ENCODE assay signal across 9 cellular contexts in genomic region chr9:125409637-125410521, GRCh38.
DNase-seq lines count a peak whose midpoint lies in the region; ATAC-seq, FAIRE-seq and TF ChIP-seq lines count a peak whose summit lies in the region.
"Had no signal": no experiment of that assay in that cellular context is flagged by ENCODE, and none has a peak within 500 bp of the region (broad histone marks: within the 10 kb centered on the region; RNA-seq: fewer than 3 reads in every experiment).

No MANE protein-coding gene starts in this region.

- no peak for TF ChIP-seq POLR2A in A549 (IDR thresholded peaks at IDR 0.05; ENCODE audit: low read length)

- WGBS in A549 (ENCODE audit: missing lambda C conversion rate) = 90% methylated on average over 10 of the region's 13 CpGs

- TF ChIP-seq RAD21 in A549 (conservative IDR thresholded peaks at IDR 0.05 in 1 of 2, IDR thresholded peaks at IDR 0.05 in 1 of 2) = no peak

- H3K4me1 ChIP-seq in A549 = 0 out of 3 replicates have a peak, but pooled peaks cover 4% of the 10 kb centered on the region
- H3K4me1 ChIP-seq: parathyroid adenoma had no signal

- TF ChIP-seq CTCF in A549 (IDR thresholded peaks at IDR 0.05) = no peak

- H3K4me3 Mint-ChIP-seq in natural killer cell treated with Interleukin-12 subunit alpha and Interleukin-12 subunit beta and Interleukin-15 and Interleukin-18, amount 100 ng/mL, for 72 hours = peak overlapping the region; percentile 72

- H3K4me2 ChIP-seq in A549 = no peak overlapping the region

- H3K9me3 Mint-ChIP-seq in activated naive CD4-positive, alpha-beta T cell treated with anti-CD3 and anti-CD28 coated beads, Interleukin-2, amount 50 U/mL, for 72 hours = peaks cover 0 to 6% of the 10 kb centered on the region in 2 donors
- H3K9me3 Mint-ChIP-seq in natural killer cell treated with Interleukin-12 subunit alpha and Interleukin-12 subunit beta and Interleukin-15 and Interleukin-18, amount 100 ng/mL, for 72 hours = no peaks in the 10 kb centered on the region

- H3K27ac ChIP-seq in A549 = no peak overlapping the region
- H3K27ac ChIP-seq: parathyroid adenoma had no signal

- no peak overlapping the region for H3K4me3 ChIP-seq in A549

- peak in 1 of 2 experiments; percentile 42; a peak in 3 of 6 replicates for ATAC-seq in A549
- ATAC-seq in activated naive CD4-positive, alpha-beta T cell treated with anti-CD3 and anti-CD28 coated beads, Interleukin-2, amount 50 U/mL, for 72 hours = peak; percentile 50 to 75
- peak; percentile 37 for ATAC-seq in natural killer cell treated with Interleukin-12 subunit alpha and Interleukin-12 subunit beta and Interleukin-15 and Interleukin-18, amount 100 ng/mL, for 72 hours
- ATAC-seq in GM21381 (IDR thresholded peaks at IDR 0.05; ENCODE audit: unreplicated experiment) = no peak
- no peak for ATAC-seq in GM21526 (IDR thresholded peaks at IDR 0.05; ENCODE audit: low FRiP score, unreplicated experiment)
- no peak for ATAC-seq in HG03442 (IDR thresholded peaks at IDR 0.05; ENCODE audit: unreplicated experiment)

- CTCF ChIA-PET in A549 (lab: Yijun Ruan, JAX) = interaction anchor here (1.7 to 4.2 kb wide), 3 partner anchors 820 to 1082 kb away, joined by 4 to 97 read pairs (median 32); no protein-coding TSS in a partner anchor

- H3K27me3 Mint-ChIP-seq in natural killer cell treated with Interleukin-12 subunit alpha and Interleukin-12 subunit beta and Interleukin-15 and Interleukin-18, amount 100 ng/mL, for 72 hours = peaks cover 17 to 32% of the 10 kb centered on the region in 2 donors

- no peaks in the 10 kb centered on the region for H3K9me3 ChIP-seq in A549

- FAIRE-seq in A549 (lab: Jason Lieb, UNC) = no peak

- peak; percentile 81 to 86 for DNase-seq in A549 (ENCODE audit: low read depth in 1 of 2, low spot score in 1 of 2)
- DNase-seq in GM03348 (ENCODE audit: low spot score) = peak; percentile 59
- DNase-seq in NCI-H510A (lab: John Stamatoyannopoulos, UW) = peak; percentile 83
- DNase-seq in activated naive CD4-positive, alpha-beta T cell treated with anti-CD3 and anti-CD28 coated beads, Interleukin-2, amount 50 U/mL, for 72 hours (ENCODE audit: low spot score in 2 of 2) = peak; percentile 46 to 61
- DNase-seq in natural killer cell treated with Interleukin-12 subunit alpha and Interleukin-12 subunit beta and Interleukin-15 and Interleukin-18, amount 100 ng/mL, for 72 hours (ENCODE audit: low spot score) = peak; percentile 63

- POLR2A ChIA-PET in A549 (lab: Yijun Ruan, JAX) = no interaction called here

- H3K27ac Mint-ChIP-seq in activated naive CD4-positive, alpha-beta T cell treated with anti-CD3 and anti-CD28 coated beads, Interleukin-2, amount 50 U/mL, for 72 hours = peak overlapping the region in 1 of 2 donors; percentile 67
- H3K27ac Mint-ChIP-seq in natural killer cell treated with Interleukin-12 subunit alpha and Interleukin-12 subunit beta and Interleukin-15 and Interleukin-18, amount 100 ng/mL, for 72 hours = peak overlapping the region in 1 of 2 donors; percentile 38

- H3K4me1 Mint-ChIP-seq in natural killer cell treated with Interleukin-12 subunit alpha and Interleukin-12 subunit beta and Interleukin-15 and Interleukin-18, amount 100 ng/mL, for 72 hours (ENCODE audit: low read depth in 2 of 2) = peaks cover 15 to 20% of the 10 kb centered on the region in 2 donors

- H3K36me3 Mint-ChIP-seq in activated naive CD4-positive, alpha-beta T cell treated with anti-CD3 and anti-CD28 coated beads, Interleukin-2, amount 50 U/mL, for 72 hours = peaks cover 0 to 7% of the 10 kb centered on the region in 2 donors
- peaks cover 7% of the 10 kb centered on the region for H3K36me3 Mint-ChIP-seq in natural killer cell treated with Interleukin-12 subunit alpha and Interleukin-12 subunit beta and Interleukin-15 and Interleukin-18, amount 100 ng/mL, for 72 hours

- no peak for TF ChIP-seq EP300 in A549 (IDR thresholded peaks at IDR 0.05)

TF ChIP-seq in A549, 52 proteins besides CTCF, POLR2A, EP300 and RAD21:
- TF ChIP-seq TP53 (CRISPR knock-in tag; IDR thresholded peaks at IDR 0.05) = no peak
- no peak for TF ChIP-seq POLR2AphosphoS2 (conservative IDR thresholded peaks at IDR 0.05; ENCODE audit: low read length)
- no peak for TF ChIP-seq FOSL2 (IDR thresholded peaks at IDR 0.05)
- TF ChIP-seq FOSL2 (CRISPR knock-in tag; IDR thresholded peaks at IDR 0.05) = no peak
- 0 out of 2 replicates have a peak, but pooled peaks have one; percentile 28 for TF ChIP-seq PBX3 (IDR thresholded peaks at IDR 0.05)
- TF ChIP-seq USF2 (IDR thresholded peaks at IDR 0.05) = peak; percentile 88

Comparison
In these comparisons a context has a peak if more than half of its experiments do, and no peak if none do; other contexts are left out.
1. ATAC-seq: peak in activated naive CD4-positive, alpha-beta T cell treated with anti-CD3 and anti-CD28 coated beads, Interleukin-2, amount 50 U/mL, for 72 hours (2 of 2) and natural killer cell treated with Interleukin-12 subunit alpha and Interleukin-12 subunit beta and Interleukin-15 and Interleukin-18, amount 100 ng/mL, for 72 hours (2 of 2); none in GM21381 (single experiment), GM21526 (single experiment) and HG03442 (single experiment).
2. Peak in every context shown above with its lines, with median percentiles within 50 percentile points of each other: DNase-seq.